In the genomic region with DNA sequence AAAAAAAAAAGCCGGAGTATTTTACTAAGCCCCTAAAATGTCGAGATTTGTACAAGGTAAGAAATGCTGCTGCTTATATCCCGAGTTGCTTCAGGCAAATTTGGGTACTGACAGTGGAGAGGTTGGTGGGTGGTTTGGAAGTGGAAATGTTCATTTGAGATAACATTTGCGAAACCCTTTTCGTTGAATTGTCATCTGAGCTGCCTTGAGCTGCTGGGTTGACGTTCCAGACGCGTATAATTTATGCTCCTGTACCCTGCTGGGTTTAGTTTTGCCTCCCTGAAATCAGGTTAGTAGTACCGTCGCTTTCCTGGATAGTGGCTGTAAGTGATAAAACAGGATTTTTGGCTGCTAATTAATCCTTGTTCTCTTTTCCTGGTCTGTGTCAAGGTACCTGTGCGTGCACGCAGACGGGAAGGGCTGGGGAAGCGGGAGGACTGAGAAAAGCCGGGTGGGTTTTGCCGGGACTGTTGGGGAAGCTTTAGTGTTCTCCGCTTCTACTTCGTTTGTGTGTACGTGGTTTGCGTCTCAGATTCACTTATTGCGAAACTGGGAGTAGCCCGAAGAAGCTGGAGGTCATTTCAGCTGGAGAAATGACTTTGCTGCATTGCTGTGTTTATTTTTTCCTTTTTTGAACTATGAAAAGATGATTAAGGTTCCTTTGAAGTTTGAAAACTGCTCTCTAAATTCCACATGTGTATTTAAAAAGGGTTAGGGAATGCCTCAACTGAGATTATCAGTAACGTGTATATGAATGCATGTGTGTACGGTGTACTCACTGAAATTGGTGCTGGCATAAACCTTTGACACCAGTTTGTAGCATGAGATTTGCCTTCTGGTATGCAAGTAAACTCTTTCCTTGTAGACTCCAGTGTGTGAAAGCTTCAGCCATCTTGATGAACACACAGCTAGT, we compare ENCODE assay signal across 1 cellular context.
A peak's percentile ranks its signal among the peaks of the same experiment; 100 is the strongest.
TF ChIP-seq lines count a peak whose summit lies in the region.

No MANE protein-coding gene starts in this region.

TF ChIP-seq in HepG2, 621 proteins besides CTCF, POLR2A, EP300 and RAD21 (continued from another document):
- TF ChIP-seq YEATS4 (CRISPR knock-in tag; IDR thresholded peaks at IDR 0.05; ENCODE audit: borderline replicate concordance), result no peak; the same call in 1 of the 2 replicates
- no peak for TF ChIP-seq WIZ (CRISPR knock-in tag; IDR thresholded peaks at IDR 0.05)
- TF ChIP-seq GATAD2A (CRISPR knock-in tag; IDR thresholded peaks at IDR 0.05), result peak; percentile 84
- peak; percentile 86 for TF ChIP-seq ISL2 (CRISPR knock-in tag; IDR thresholded peaks at IDR 0.05)
- TF ChIP-seq SIX1 (CRISPR knock-in tag; IDR thresholded peaks at IDR 0.05; ENCODE audit: borderline replicate concordance), result peak; percentile 91; the same call in 1 of the 2 replicates
- peak; percentile 55 for TF ChIP-seq GMEB1 (CRISPR knock-in tag; IDR thresholded peaks at IDR 0.05; ENCODE audit: borderline replicate concordance)
- peak; percentile 57; the same call in 1 of the 2 replicates for TF ChIP-seq FOXA3 (CRISPR knock-in tag; IDR thresholded peaks at IDR 0.05)
- TF ChIP-seq ATF6 (CRISPR knock-in tag; conservative IDR thresholded peaks at IDR 0.05), result no peak
- TF ChIP-seq BCL6 (CRISPR knock-in tag; IDR thresholded peaks at IDR 0.05), result peak; percentile 62; the same call in 1 of the 2 replicates
- no peak for TF ChIP-seq ZMYM3 (CRISPR knock-in tag; IDR thresholded peaks at IDR 0.05)
- TF ChIP-seq ZNF33B (CRISPR knock-in tag; IDR thresholded peaks at IDR 0.05), result 0 out of 2 replicates have a peak, but pooled peaks have one; percentile 61
- TF ChIP-seq ZNF446 (CRISPR knock-in tag; IDR thresholded peaks at IDR 0.05), result 0 out of 2 replicates have a peak, but pooled peaks have one; percentile 72
- no peak for TF ChIP-seq KLF15 (CRISPR knock-in tag; IDR thresholded peaks at IDR 0.05; ENCODE audit: borderline replicate concordance)
- peak; percentile 61; the same call in 1 of the 2 replicates for TF ChIP-seq MTA1 (CRISPR knock-in tag; IDR thresholded peaks at IDR 0.05; ENCODE audit: borderline replicate concordance)
- TF ChIP-seq ZNF660 (CRISPR knock-in tag; IDR thresholded peaks at IDR 0.05; ENCODE audit: borderline replicate concordance, low read depth), result no peak
- peak; percentile 44; the same call in 1 of the 2 replicates for TF ChIP-seq NR2C2 (CRISPR knock-in tag; IDR thresholded peaks at IDR 0.05; ENCODE audit: borderline replicate concordance)
- TF ChIP-seq ASH2L (IDR thresholded peaks at IDR 0.05; ENCODE audit: insufficient read length, low read depth, low read length), result no peak
- peak; percentile 14; the same call in 1 of the 2 replicates for TF ChIP-seq ZNF280D (CRISPR knock-in tag; IDR thresholded peaks at IDR 0.05)
- TF ChIP-seq CC2D1A (CRISPR knock-in tag; IDR thresholded peaks at IDR 0.05), result no peak
- TF ChIP-seq KAT8 (CRISPR knock-in tag; IDR thresholded peaks at IDR 0.05), result no peak
- 0 out of 2 replicates have a peak, but pooled peaks have one; percentile 36 for TF ChIP-seq TCF7L2 (IDR thresholded peaks at IDR 0.05; ENCODE audit: low read depth, low read length)
- no peak for TF ChIP-seq BATF2 (CRISPR knock-in tag; IDR thresholded peaks at IDR 0.05)
- TF ChIP-seq STAT6 (CRISPR knock-in tag; IDR thresholded peaks at IDR 0.05; ENCODE audit: borderline replicate concordance), result 0 out of 2 replicates have a peak, but pooled peaks have one; percentile 64
- TF ChIP-seq MAX (IDR thresholded peaks at IDR 0.05), result peak; percentile 26; the same call in 1 of the 2 replicates
